In the genomic region with DNA sequence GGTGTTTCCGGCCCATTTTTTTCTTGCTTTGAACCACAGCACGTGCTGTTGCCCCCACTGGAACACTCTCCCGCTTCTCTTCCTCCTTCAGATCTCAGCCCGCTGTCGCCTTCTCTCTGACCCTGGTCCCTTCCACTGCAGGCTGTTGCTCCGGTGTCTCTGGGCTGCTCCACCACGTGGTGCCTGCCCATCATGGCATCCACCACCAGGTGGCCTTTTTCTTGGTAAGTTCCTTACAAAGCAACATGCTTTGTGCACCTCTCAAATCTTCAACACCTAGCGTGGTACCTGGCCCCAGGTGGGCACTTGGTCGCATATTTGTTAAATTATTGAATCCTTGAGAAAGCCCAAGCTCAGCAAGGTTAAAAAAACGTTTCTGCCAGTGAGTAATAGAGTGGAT, we compare ENCODE assay signal across 1 cellular context.
TF ChIP-seq lines count a peak whose summit lies in the region.

No MANE protein-coding gene starts in this region.

TF ChIP-seq in K562, 482 proteins besides CTCF, POLR2A, EP300 and RAD21 (continued from another document):
- TF ChIP-seq, protein P1, sequence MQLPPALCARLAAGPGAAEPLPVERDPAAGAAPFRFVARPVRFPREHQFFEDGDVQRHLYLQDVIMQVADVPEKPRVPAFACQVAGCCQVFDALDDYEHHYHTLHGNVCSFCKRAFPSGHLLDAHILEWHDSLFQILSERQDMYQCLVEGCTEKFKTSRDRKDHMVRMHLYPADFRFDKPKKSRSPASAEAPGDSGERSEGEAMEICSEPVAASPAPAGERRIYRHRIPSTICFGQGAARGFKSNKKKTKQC (CRISPR knock-in tag; IDR thresholded peaks at IDR 0.05) = no peak
